1 cellular context compared by ENCODE assay signal in the genomic region with DNA sequence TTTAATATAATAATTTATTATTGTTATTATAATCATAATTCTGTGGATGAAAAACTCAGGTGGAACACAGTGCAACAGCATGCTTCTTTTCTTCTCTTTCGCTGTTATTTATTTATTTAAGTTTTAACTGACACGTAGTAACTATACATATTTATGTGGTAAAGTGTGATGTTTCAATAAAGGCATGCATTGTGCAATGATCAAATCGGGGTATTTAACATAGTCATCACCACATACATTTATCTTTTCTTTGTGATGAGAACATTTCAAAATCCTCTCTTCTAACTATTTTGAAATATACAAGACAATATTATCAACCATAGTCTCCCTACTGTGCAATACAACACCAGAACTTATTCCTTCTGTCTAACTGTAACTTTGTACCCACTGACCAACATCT.
TF ChIP-seq lines count a peak whose summit lies in the region.

No MANE protein-coding gene starts in this region.

TF ChIP-seq in GM23338, 12 proteins besides CTCF, POLR2A, EP300 and RAD21 (continued from another document):
- TF ChIP-seq REST (IDR thresholded peaks at IDR 0.05; ENCODE audit: unreplicated experiment), result no peak
TF ChIP-seq in GM23338: peak in this region for 0.
